Comparison of ENCODE assay signal across 13 cellular contexts in genomic region chr9:95574176-95574575, GRCh38. TPM values are rescaled to one million over a fixed set of nuclear protein-coding genes. Genes with fewer than 3 reads are reported as not detected.
A peak's percentile ranks its signal among the peaks of the same experiment; 100 is the strongest.
DNase-seq lines count a peak whose midpoint lies in the region; ATAC-seq and TF ChIP-seq lines count a peak whose summit lies in the region.
"Had no signal": no experiment of that assay in that cellular context is flagged by ENCODE, and none has a peak within 500 bp of the region (broad histone marks: within the 10 kb centered on the region; RNA-seq: fewer than 3 reads in every experiment).

No MANE protein-coding gene starts in this region.

- H3K9me3 ChIP-seq in HCT116 (ENCODE audit: control insufficient read depth in 1 of 2, insufficient read depth in 1 of 2, low read depth in 1 of 2, low read length in 2 of 2) (no peaks in the 10 kb centered on the region), prostate gland (no peaks in the 10 kb centered on the region), SJCRH30 (replicated peaks) (no peaks in the 10 kb centered on the region)
- H3K9me3 ChIP-seq: SJSA1, vagina had no signal

- 63% methylated on average over 15 of the region's 16 CpGs for WGBS in prostate gland

- H3K27me3 Mint-ChIP-seq in activated CD8-positive, alpha-beta memory T cell treated with anti-CD3 and anti-CD28 coated beads, Interleukin-2, amount 10 ng/mL, durations not matched to agents 7 days and 5 days: peaks cover 39% of the 10 kb centered on the region

- RAD21 ChIA-PET in HCT116 (lab: Charles Lee; ENCODE audit: low non-redundant PET in 1 of 2, low total read pairs in 2 of 2, uncharacterized antibody in 2 of 2, unreplicated experiment in 2 of 2): no interaction called here

- no peaks in the 10 kb centered on the region for H3K9me3 Mint-ChIP-seq in activated CD8-positive, alpha-beta memory T cell treated with anti-CD3 and anti-CD28 coated beads, Interleukin-2, amount 10 ng/mL, durations not matched to agents 7 days and 5 days (ENCODE audit: low read depth)

- H3K4me1 Mint-ChIP-seq in activated CD8-positive, alpha-beta memory T cell treated with anti-CD3 and anti-CD28 coated beads, Interleukin-2, amount 10 ng/mL, durations not matched to agents 7 days and 5 days: peaks cover 17% of the 10 kb centered on the region

- no peaks in the 10 kb centered on the region for H3K36me3 Mint-ChIP-seq in activated CD8-positive, alpha-beta memory T cell treated with anti-CD3 and anti-CD28 coated beads, Interleukin-2, amount 10 ng/mL, durations not matched to agents 7 days and 5 days

- TF ChIP-seq CTCF in HCT116 (IDR thresholded peaks at IDR 0.05 in 2 of 3, conservative IDR thresholded peaks at IDR 0.05 in 1 of 3; ENCODE audit: borderline replicate concordance in 1 of 3, insufficient read depth in 1 of 3, low read depth in 2 of 3, low read length in 2 of 3) (peak; percentile 14 to 40 (median 32); a peak in 4 of 6 replicates), prostate gland (IDR thresholded peaks at IDR 0.05) (no peak)

- ATAC-seq in activated CD8-positive, alpha-beta memory T cell treated with anti-CD3 and anti-CD28 coated beads, Interleukin-2, amount 10 ng/mL, durations not matched to agents 7 days and 5 days: no peak
- peak; percentile 79 for ATAC-seq in HCT116

- H3K27me3 ChIP-seq in HCT116 (ENCODE audit: insufficient read depth, low read length) (no peaks in the 10 kb centered on the region), prostate gland (replicated peaks; ENCODE audit: insufficient read depth) (no peaks in the 10 kb centered on the region), SJCRH30 (no peaks in the 10 kb centered on the region; the same call in 1 of the 2 replicates)
- H3K27me3 ChIP-seq: SJSA1, vagina had no signal

- BruUV-seq in HCT116 (replicated peaks; lab: Mats Ljungman, UMichigan): no TSS peak

- no peak overlapping the region for H3K4me3 Mint-ChIP-seq in activated CD8-positive, alpha-beta memory T cell treated with anti-CD3 and anti-CD28 coated beads, Interleukin-2, amount 10 ng/mL, durations not matched to agents 7 days and 5 days

- peak overlapping the region; percentile 25 for H3K4me2 ChIP-seq in HCT116 (ENCODE audit: low read length)

- TF ChIP-seq RAD21 in HCT116 (IDR thresholded peaks at IDR 0.05; ENCODE audit: low read depth): peak; percentile 54

- H3K4me3 ChIP-seq in HCT116 (replicated peaks in 1 of 2; ENCODE audit: low read depth in 1 of 2, low read length in 2 of 2): no peak overlapping the region
- H3K4me3 ChIP-seq in prostate gland: no peak overlapping the region
- no peak overlapping the region for H3K4me3 ChIP-seq in SJCRH30
- H3K4me3 ChIP-seq: SJSA1, vagina had no signal

- no peak overlapping the region for H3K9ac ChIP-seq in HCT116 (ENCODE audit: low read length)

- H2AFZ ChIP-seq in HCT116 (ENCODE audit: low read depth, low read length, poor library complexity, severe bottlenecking): no peak overlapping the region

- H3K27ac ChIP-seq in HCT116 (ENCODE audit: low read depth, low read length) (no peak overlapping the region), prostate gland (no peak overlapping the region), SJCRH30 (no peak overlapping the region)
- H3K27ac ChIP-seq: SJSA1, vagina had no signal

- POLR2A ChIA-PET in HCT116 (lab: Charles Lee): no interaction called here

- no peak overlapping the region for H3K27ac Mint-ChIP-seq in activated CD8-positive, alpha-beta memory T cell treated with anti-CD3 and anti-CD28 coated beads, Interleukin-2, amount 10 ng/mL, durations not matched to agents 7 days and 5 days

- H4K20me1 ChIP-seq in HCT116 (ENCODE audit: insufficient read depth): no peaks in the 10 kb centered on the region

- H3K9me2 ChIP-seq in HCT116 (ENCODE audit: insufficient read depth): no peaks in the 10 kb centered on the region

- peaks cover 0 to 2% of the 10 kb centered on the region in 2 experiments; a peak in 1 of 4 replicates for H3K4me1 ChIP-seq in HCT116 (ENCODE audit: control insufficient read depth in 1 of 2, insufficient read depth in 2 of 2, low read length in 2 of 2)
- H3K4me1 ChIP-seq in prostate gland (replicated peaks): no peaks in the 10 kb centered on the region
- H3K4me1 ChIP-seq in SJCRH30: peaks cover 16% of the 10 kb centered on the region

- TF ChIP-seq POLR2A in HCT116 (IDR thresholded peaks at IDR 0.05; ENCODE audit: borderline replicate concordance, extremely low read depth, insufficient read depth, insufficient read length) (no peak), prostate gland (IDR thresholded peaks at IDR 0.05) (no peak)

- H3K36me3 ChIP-seq in HCT116 (ENCODE audit: control insufficient read depth in 1 of 2, insufficient read depth in 2 of 2, low read length in 2 of 2) (no peaks in the 10 kb centered on the region), prostate gland (no peaks in the 10 kb centered on the region), SJCRH30 (no peaks in the 10 kb centered on the region)
- H3K36me3 ChIP-seq: SJSA1, vagina had no signal

- no peaks in the 10 kb centered on the region for H3K79me2 ChIP-seq in HCT116 (ENCODE audit: insufficient read depth, low read length)

- intact Hi-C loops in HCT116 (cut with micrococcal nuclease): no loop called here
- intact Hi-C loops in prostate gland (cut with DNase I): no loop called here

- CTCF ChIA-PET in activated CD8-positive, alpha-beta memory T cell treated with anti-CD3 and anti-CD28 coated beads, Interleukin-2, amount 10 ng/mL, durations not matched to agents 7 days and 5 days (lab: Charles Lee): no interaction called here
- CTCF ChIA-PET in HCT116 (lab: Charles Lee): no interaction called here

- peak; percentile 44 for DNase-seq in activated CD8-positive, alpha-beta memory T cell treated with anti-CD3 and anti-CD28 coated beads, Interleukin-2, amount 10 ng/mL, durations not matched to agents 7 days and 5 days
- DNase-seq in activated CD8-positive, alpha-beta memory T cell treated with anti-CD3 and anti-CD28 coated beads for 24 hours: no peak
- DNase-seq in HCT116 (ENCODE audit: low read depth, low spot score) (no peak), SK-N-DZ (ENCODE audit: low spot score) (peak; percentile 41), pons (ENCODE audit: low spot score) (peak; percentile 17), prostate gland (ENCODE audit: low spot score) (no peak), SJCRH30 (no peak)
- DNase-seq in activated CD4-positive, CD25-positive, alpha-beta regulatory T cell (lab: John Stamatoyannopoulos, UW): no peak
- DNase-seq: DMS79 treated with DMSO at 0.1 percent for 48 hours, kidney, NCI-H446 had no signal

TF ChIP-seq in HCT116, 20 proteins besides CTCF, POLR2A, EP300 and RAD21 (continues in another document):
- TF ChIP-seq ELF1 (IDR thresholded peaks at IDR 0.05; ENCODE audit: borderline replicate concordance, low read depth): no peak
- TF ChIP-seq FOSL1 (IDR thresholded peaks at IDR 0.05; ENCODE audit: low read depth): no peak
- TF ChIP-seq SIN3A (IDR thresholded peaks at IDR 0.05; ENCODE audit: low read depth): no peak
- no peak for TF ChIP-seq YY1 (IDR thresholded peaks at IDR 0.05; ENCODE audit: extremely low read depth, insufficient replicate concordance, low read depth, low read length)
- no peak for TF ChIP-seq ZNF274 (IDR thresholded peaks at IDR 0.05; ENCODE audit: low read depth, low read length)
- no peak for TF ChIP-seq SP1 (IDR thresholded peaks at IDR 0.05; ENCODE audit: low read depth)
- TF ChIP-seq SRF (IDR thresholded peaks at IDR 0.05; ENCODE audit: low read depth): no peak
- TF ChIP-seq JUND (IDR thresholded peaks at IDR 0.05): no peak
- no peak for TF ChIP-seq EZH2 (IDR thresholded peaks at IDR 0.05)
- TF ChIP-seq CEBPB (IDR thresholded peaks at IDR 0.05; ENCODE audit: low read depth): no peak
- no peak for TF ChIP-seq POLR2AphosphoS5 (IDR thresholded peaks at IDR 0.05; ENCODE audit: low read depth, low read length)
- no peak for TF ChIP-seq CBX3 (IDR thresholded peaks at IDR 0.05; ENCODE audit: low read depth)
- TF ChIP-seq ZFX (IDR thresholded peaks at IDR 0.05): no peak
- no peak for TF ChIP-seq ZBTB33 (IDR thresholded peaks at IDR 0.05; ENCODE audit: extremely low read depth, insufficient replicate concordance, low read length)
- TF ChIP-seq ATF3 (IDR thresholded peaks at IDR 0.05): no peak
- no peak for TF ChIP-seq EZH2phosphoT487 (IDR thresholded peaks at IDR 0.05; ENCODE audit: borderline replicate concordance)

RNA-seq across cellular contexts. Expression of gene PTCH1, which starts 57.4 kb away (rescaled TPM):
- 10 to 100 TPM; 15.2 to 17.4 TPM for total RNA-seq in activated CD8-positive, alpha-beta memory T cell treated with anti-CD3 and anti-CD28 coated beads, Interleukin-2, amount 10 ng/mL, durations not matched to agents 7 days and 5 days
- total RNA-seq in HCT116 (2021; ENCODE audit: unreplicated experiment) (15.2 TPM), prostate gland (100 to 1,000 TPM in 1 of 2 donors, 10 to 100 TPM in 1; 27.5 to 108 TPM)
- 6.2 and 8.0 TPM in 2 replicates for polyA plus RNA-seq in HCT116 (2012)
- 6.5 and 7.5 TPM in 2 replicates for polyA plus RNA-seq in SK-N-DZ (2014; cell fraction: cytosol; rRNA removed)
- 11.4 and 18.6 TPM in 2 replicates for polyA plus RNA-seq in SK-N-DZ (2014; cell fraction: nucleus; rRNA removed)
- 35.2 and 39.2 TPM in 2 replicates for total RNA-seq in SJCRH30 (2014; rRNA removed; shearing (Covaris generic))

Comparison
In these comparisons a context has a peak if more than half of its experiments do, and no peak if none do; other contexts are left out.
1. DNase-seq: peak in activated CD8-positive, alpha-beta memory T cell treated with anti-CD3 and anti-CD28 coated beads, Interleukin-2, amount 10 ng/mL, durations not matched to agents 7 days and 5 days (single experiment), SK-N-DZ (single experiment) and pons (single experiment); none in activated CD8-positive, alpha-beta memory T cell treated with anti-CD3 and anti-CD28 coated beads for 24 hours (single experiment), HCT116 (single experiment), activated CD4-positive, CD25-positive, alpha-beta regulatory T cell (0 of 4), prostate gland (single experiment) and SJCRH30 (0 of 2).
2. CTCF ChIP-seq: peak in HCT116 (3 of 3); none in prostate gland (0 of 4).